Comparison of ENCODE assay signal across 8 cellular contexts in genomic region chr5:91162534-91163381, GRCh38.
DNase-seq lines count a peak whose midpoint lies in the region; ATAC-seq lines count a peak whose summit lies in the region.

No MANE protein-coding gene starts in this region.

- no peaks in the 10 kb centered on the region for H3K27me3 Mint-ChIP-seq in activated T-helper 17 cell treated with anti-CD3 and anti-CD28 coated beads, Interleukin-2, amount 50 U/mL, for 72 hours

- ATAC-seq in GM18511 (IDR thresholded peaks at IDR 0.05; ENCODE audit: unreplicated experiment) (peak; percentile 99), HG02884 (IDR thresholded peaks at IDR 0.05; ENCODE audit: unreplicated experiment) (peak; percentile 98), Right ventricle myocardium inferior (peak; percentile 92)
- peak; percentile 100 for ATAC-seq in activated T-helper 17 cell treated with anti-CD3 and anti-CD28 coated beads, Interleukin-2, amount 50 U/mL, for 72 hours (replicated peaks)

- H3K27ac Mint-ChIP-seq in activated T-helper 17 cell treated with anti-CD3 and anti-CD28 coated beads, Interleukin-2, amount 50 U/mL, for 72 hours: peak overlapping the region; percentile 45

- peaks cover 18% of the 10 kb centered on the region for H3K4me1 Mint-ChIP-seq in activated T-helper 17 cell treated with anti-CD3 and anti-CD28 coated beads, Interleukin-2, amount 50 U/mL, for 72 hours

- no peaks in the 10 kb centered on the region for H3K36me3 Mint-ChIP-seq in activated T-helper 17 cell treated with anti-CD3 and anti-CD28 coated beads, Interleukin-2, amount 50 U/mL, for 72 hours (ENCODE audit: low read depth)

- no peaks in the 10 kb centered on the region for H3K9me3 Mint-ChIP-seq in activated T-helper 17 cell treated with anti-CD3 and anti-CD28 coated beads, Interleukin-2, amount 50 U/mL, for 72 hours

- intact Hi-C loops in Right ventricle myocardium inferior (cut with DNase I): loop anchor here (5.0 kb wide), 1 partner anchor 60 kb away; no protein-coding TSS in a partner anchor

- DNase-seq in NOMO-1 treated with DMSO at 0.1 percent for 48 hours (lab: John Stamatoyannopoulos, UW; ENCODE audit: unreplicated experiment) (peak; percentile 96), Right ventricle myocardium inferior (ENCODE audit: missing footprints) (no peak), renal cortical epithelial cell (ENCODE audit: low read depth) (peak; percentile 98), NCI-H526 treated with DMSO at 0.1 percent for 48 hours (lab: John Stamatoyannopoulos, UW) (no peak)
- DNase-seq in effector CD8-positive, alpha-beta T cell (lab: John Stamatoyannopoulos, UW): no peak

- peak overlapping the region; percentile 45 for H3K4me3 Mint-ChIP-seq in activated T-helper 17 cell treated with anti-CD3 and anti-CD28 coated beads, Interleukin-2, amount 50 U/mL, for 72 hours

Comparison
In these comparisons a context has a peak if more than half of its experiments do, and no peak if none do; other contexts are left out.
1. DNase-seq: peak in NOMO-1 treated with DMSO at 0.1 percent for 48 hours (single experiment) and renal cortical epithelial cell (single experiment); none in Right ventricle myocardium inferior (single experiment), NCI-H526 treated with DMSO at 0.1 percent for 48 hours (single experiment) and effector CD8-positive, alpha-beta T cell (single experiment).
2. Peak in every context shown above with its lines, with median percentiles within 50 percentile points of each other: ATAC-seq.